ENCODE assay signal across 14 cellular contexts in genomic region chr10:110363572-110364411, GRCh38. TPM values are rescaled to one million over a fixed set of nuclear protein-coding genes. Genes with fewer than 3 reads are reported as not detected.
DNase-seq lines count a peak whose midpoint lies in the region; ATAC-seq and TF ChIP-seq lines count a peak whose summit lies in the region.
"Had no signal": no experiment of that assay in that cellular context is flagged by ENCODE, and none has a peak within 500 bp of the region (broad histone marks: within the 10 kb centered on the region; RNA-seq: fewer than 3 reads in every experiment).

No MANE protein-coding gene starts in this region.

- H3K9me3 ChIP-seq in testis = no peaks in the 10 kb centered on the region
- H3K9me3 ChIP-seq: heart right ventricle had no signal

- H3K4me3 Mint-ChIP-seq in activated T-helper 17 cell treated with anti-CD3 and anti-CD28 coated beads, Interleukin-2, amount 50 U/mL, for 72 hours = peak overlapping the region; percentile 84
- H3K4me3 Mint-ChIP-seq in natural killer cell = no peak overlapping the region
- H3K4me3 Mint-ChIP-seq: naive thymus-derived CD8-positive, alpha-beta T cell; WTC11 had no signal

- H3K4me3 ChIP-seq in testis = peak overlapping the region; percentile 7 to 15
- H3K4me3 ChIP-seq: cardiac muscle cell, GM12878, heart right ventricle had no signal

- DNase-seq in stimulated activated CD4-positive, alpha-beta T cell treated with anti-CD3 and anti-CD28 coated beads, Interleukin-15, amount 100 ng/mL, for 24 hours = peak; percentile 56
- DNase-seq in stimulated activated CD4-positive, alpha-beta T cell treated with anti-CD3 and anti-CD28 coated beads, Interleukin-2, amount 100 ng/mL, for 48 hours = no peak
- peak; percentile 39 for DNase-seq in inferior parietal cortex (ENCODE audit: extremely low spot score)
- DNase-seq in testis = peak; percentile 56
- DNase-seq in NK-92 treated with Interleukin-12 subunit alpha and Interleukin-12 subunit beta, amount 100 ng/mL, for 24 hours (lab: John Stamatoyannopoulos, UW) = no peak
- no peak for DNase-seq in natural killer cell
- DNase-seq in T-helper 9 cell = no peak
- DNase-seq: heart right ventricle; naive thymus-derived CD8-positive, alpha-beta T cell had no signal

- H3K36me3 ChIP-seq in testis (ENCODE audit: low read depth, missing control alignments) = no peaks in the 10 kb centered on the region
- H3K36me3 ChIP-seq: cardiac muscle cell, heart right ventricle had no signal

- peak; percentile 71 for ATAC-seq in activated T-helper 17 cell treated with anti-CD3 and anti-CD28 coated beads, Interleukin-2, amount 50 U/mL, for 72 hours (replicated peaks)
- ATAC-seq in natural killer cell = no peak
- ATAC-seq: GM12878; naive thymus-derived CD8-positive, alpha-beta T cell; WTC11 had no signal

- H3K27ac Mint-ChIP-seq in activated T-helper 17 cell treated with anti-CD3 and anti-CD28 coated beads, Interleukin-2, amount 50 U/mL, for 72 hours = peak overlapping the region; percentile 83
- no peak overlapping the region for H3K27ac Mint-ChIP-seq in natural killer cell
- H3K27ac Mint-ChIP-seq: WTC11 had no signal

- H3K27me3 ChIP-seq in testis = no peaks in the 10 kb centered on the region
- H3K27me3 ChIP-seq: cardiac muscle cell, heart right ventricle had no signal

- H3K27ac ChIP-seq in testis = no peak overlapping the region
- H3K27ac ChIP-seq: C4-2B, cardiac muscle cell, heart right ventricle had no signal

- peaks cover 38% of the 10 kb centered on the region for H3K4me1 Mint-ChIP-seq in activated T-helper 17 cell treated with anti-CD3 and anti-CD28 coated beads, Interleukin-2, amount 50 U/mL, for 72 hours
- peaks cover 6 to 14% of the 10 kb centered on the region in 2 donors for H3K4me1 Mint-ChIP-seq in natural killer cell

- no peaks in the 10 kb centered on the region for H3K36me3 Mint-ChIP-seq in activated T-helper 17 cell treated with anti-CD3 and anti-CD28 coated beads, Interleukin-2, amount 50 U/mL, for 72 hours (ENCODE audit: low read depth)
- H3K36me3 Mint-ChIP-seq in natural killer cell = no peaks in the 10 kb centered on the region
- H3K36me3 Mint-ChIP-seq: naive thymus-derived CD8-positive, alpha-beta T cell; WTC11 had no signal

- TF ChIP-seq POLR2A in testis (IDR thresholded peaks at IDR 0.05) = no peak

- intact Hi-C loops in testis (cut with DNase I; ENCODE audit: low total_unique reads) = no loop called here
- intact Hi-C loops in natural killer cell (cut with micrococcal nuclease) = no loop called here

- no peaks in the 10 kb centered on the region for H3K27me3 Mint-ChIP-seq in activated T-helper 17 cell treated with anti-CD3 and anti-CD28 coated beads, Interleukin-2, amount 50 U/mL, for 72 hours
- H3K27me3 Mint-ChIP-seq in natural killer cell (ENCODE audit: low read depth in 2 of 2) = peaks cover 0 to 6% of the 10 kb centered on the region in 2 donors
- H3K27me3 Mint-ChIP-seq: naive thymus-derived CD8-positive, alpha-beta T cell had no signal

- H3K9me3 Mint-ChIP-seq in activated T-helper 17 cell treated with anti-CD3 and anti-CD28 coated beads, Interleukin-2, amount 50 U/mL, for 72 hours = no peaks in the 10 kb centered on the region
- H3K9me3 Mint-ChIP-seq in natural killer cell = no peaks in the 10 kb centered on the region
- H3K9me3 Mint-ChIP-seq: naive thymus-derived CD8-positive, alpha-beta T cell; WTC11 had no signal

- TF ChIP-seq CTCF in testis (IDR thresholded peaks at IDR 0.05) (no peak), natural killer cell (IDR thresholded peaks at IDR 0.05) (no peak)

- H3K4me1 ChIP-seq in testis = no peaks in the 10 kb centered on the region

- WGBS in testis, 2 donors = 61 to 67% methylated on average over 20 of the region's 20 CpGs

RNA-seq across cellular contexts. Expression of gene SMNDC1, which starts 59.1 kb away (rescaled TPM):
- total RNA-seq in activated T-helper 17 cell treated with anti-CD3 and anti-CD28 coated beads, Interleukin-2, amount 50 U/mL, for 72 hours = 10 to 100 TPM; 35.8 to 40.1 TPM
- total RNA-seq in testis (10 to 100 TPM; 16.4 to 20.9 TPM), natural killer cell (10 to 100 TPM; 53.3 to 56.3 (median 55.3) TPM)
- 33.2 TPM for polyA plus RNA-seq in testis (ENCODE audit: insufficient read depth, low read depth, low replicate concordance)

Comparison
In these comparisons a context has a peak if more than half of its experiments do, and no peak if none do; other contexts are left out.
1. DNase-seq: peak in stimulated activated CD4-positive, alpha-beta T cell treated with anti-CD3 and anti-CD28 coated beads, Interleukin-15, amount 100 ng/mL, for 24 hours (single experiment), inferior parietal cortex (single experiment) and testis (single experiment); none in stimulated activated CD4-positive, alpha-beta T cell treated with anti-CD3 and anti-CD28 coated beads, Interleukin-2, amount 100 ng/mL, for 48 hours (0 of 2), NK-92 treated with Interleukin-12 subunit alpha and Interleukin-12 subunit beta, amount 100 ng/mL, for 24 hours (single experiment), natural killer cell (single experiment) and T-helper 9 cell (single experiment).